In the genomic region with DNA sequence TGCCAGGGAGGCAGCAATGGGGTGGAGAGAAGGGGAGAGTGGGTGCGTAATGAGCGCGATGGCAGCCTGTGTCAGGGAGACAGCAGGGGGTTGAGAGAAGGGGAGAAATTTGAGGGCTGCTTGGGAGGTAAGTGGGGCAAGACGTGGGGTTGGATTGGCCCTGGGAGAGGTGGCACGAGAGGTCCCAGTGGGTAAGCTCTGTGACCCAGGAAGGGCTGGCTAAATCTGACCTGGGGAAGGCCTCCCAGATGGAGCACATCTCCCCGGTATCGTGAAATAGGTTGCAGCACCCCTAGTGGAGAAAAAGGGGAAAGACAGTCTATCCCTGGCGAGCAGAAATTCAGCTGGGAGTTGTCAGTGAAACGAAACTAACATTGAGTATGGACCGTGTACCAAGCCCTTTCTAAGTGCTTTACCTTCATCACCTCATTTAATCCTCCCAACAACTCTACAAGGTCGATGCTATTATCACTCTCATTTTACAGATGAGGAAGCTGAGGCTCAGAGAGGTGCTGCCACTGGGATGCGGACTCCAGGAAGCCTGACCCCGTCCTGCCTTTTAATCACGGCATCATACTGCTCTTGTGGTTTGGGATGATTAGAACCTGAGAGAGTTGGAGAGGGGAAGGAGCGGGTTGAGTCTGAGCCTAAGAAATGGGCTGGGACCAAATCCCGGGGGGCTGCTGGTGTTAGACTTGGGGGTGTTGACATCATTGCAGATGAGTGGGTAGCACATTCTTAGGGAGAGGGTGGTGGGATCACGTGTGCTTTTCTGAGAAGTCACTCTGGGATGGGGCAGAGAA, we compare ENCODE assay signal across 8 cellular contexts. TPM values are rescaled to one million over a fixed set of nuclear protein-coding genes. Genes with fewer than 3 reads are reported as not detected.
DNase-seq lines count a peak whose midpoint lies in the region; ATAC-seq, FAIRE-seq and TF ChIP-seq lines count a peak whose summit lies in the region.

No MANE protein-coding gene starts in this region.

- peak overlapping the region; percentile 11 for H3K4me3 Mint-ChIP-seq in CD4-positive, alpha-beta T cell
- peak overlapping the region; percentile 55 for H3K4me3 Mint-ChIP-seq in activated CD4-positive, alpha-beta T cell treated with anti-CD3 and anti-CD28 coated beads, Interleukin-2, amount 10 ng/mL, durations not matched to agents 7 days and 5 days
- H3K4me3 Mint-ChIP-seq in memory B cell, result peak overlapping the region; percentile 61

- TF ChIP-seq POLR2A in H54 (IDR thresholded peaks at IDR 0.05; ENCODE audit: low read depth, low read length), result no peak

- H3K36me3 ChIP-seq in effector memory CD4-positive, alpha-beta T cell (ENCODE audit: control insufficient read depth, insufficient read depth, low read length), result no peaks in the 10 kb centered on the region

- intact Hi-C loops in CD4-positive, alpha-beta T cell (cut with DNase I, micrococcal nuclease), result loop anchor here (2.0 to 5.0 kb wide), 2 partner anchors 16 to 43 kb away; no protein-coding TSS in a partner anchor

- peak in 7 of 10 experiments; percentile 29 to 45 (median 38) for DNase-seq in CD4-positive, alpha-beta T cell
- peak; percentile 74 for DNase-seq in H54 (ENCODE audit: insufficient read length, low spot score)
- peak; percentile 59 for DNase-seq in NCI-H345 (lab: John Stamatoyannopoulos, UW)
- peak; percentile 72 for DNase-seq in activated CD4-positive, alpha-beta T cell treated with anti-CD3 and anti-CD28 coated beads, Interleukin-2, amount 10 ng/mL, durations not matched to agents 7 days and 5 days
- peak; percentile 40 to 50 (median 40) for DNase-seq in effector memory CD4-positive, alpha-beta T cell
- DNase-seq in memory B cell (ENCODE audit: low spot score in 2 of 2), result peak; percentile 56 to 71
- peak; percentile 59 for DNase-seq in stimulated activated naive CD8-positive, alpha-beta T cell treated with anti-CD3 and anti-CD28 coated beads, Interleukin-15, Interleukin-2, amounts not matched to agents 100 U/mL and 50 U/mL, for 24 hours

- peaks cover 8% of the 10 kb centered on the region for H3K36me3 Mint-ChIP-seq in CD4-positive, alpha-beta T cell (ENCODE audit: low read depth)
- no peaks in the 10 kb centered on the region for H3K36me3 Mint-ChIP-seq in activated CD4-positive, alpha-beta T cell treated with anti-CD3 and anti-CD28 coated beads, Interleukin-2, amount 10 ng/mL, durations not matched to agents 7 days and 5 days (ENCODE audit: low read depth)
- H3K36me3 Mint-ChIP-seq in memory B cell, result no peaks in the 10 kb centered on the region

- no peaks in the 10 kb centered on the region for H3K9me3 Mint-ChIP-seq in CD4-positive, alpha-beta T cell
- no peaks in the 10 kb centered on the region for H3K9me3 Mint-ChIP-seq in activated CD4-positive, alpha-beta T cell treated with anti-CD3 and anti-CD28 coated beads, Interleukin-2, amount 10 ng/mL, durations not matched to agents 7 days and 5 days
- H3K9me3 Mint-ChIP-seq in memory B cell, result no peaks in the 10 kb centered on the region

- H3K27me3 ChIP-seq in CD4-positive, alpha-beta T cell (ENCODE audit: control insufficient read depth, insufficient read depth, low read length), result no peaks in the 10 kb centered on the region
- no peaks in the 10 kb centered on the region for H3K27me3 ChIP-seq in effector memory CD4-positive, alpha-beta T cell (replicated peaks; ENCODE audit: control insufficient read depth, insufficient read depth, low read length, poor library complexity, severe bottlenecking)

- peaks cover 14% of the 10 kb centered on the region for H3K4me1 ChIP-seq in effector memory CD4-positive, alpha-beta T cell (ENCODE audit: control insufficient read depth, insufficient read depth, low read length, poor library complexity, severe bottlenecking)

- POLR2A ChIA-PET in CD4-positive, alpha-beta T cell (lab: Charles Lee), result interaction anchor here (0.5 to 14.9 kb wide), 19 partner anchors 14 to 109 kb away, joined by 3 to 314 read pairs (median 5); a partner anchor contains a TSS
- POLR2A ChIA-PET in activated CD4-positive, alpha-beta T cell treated with anti-CD3 and anti-CD28 coated beads, Interleukin-2, amount 10 ng/mL, durations not matched to agents 7 days and 5 days (lab: Charles Lee), result interaction anchor here (1.1 kb wide), 1 partner anchor 77 kb away, joined by 4 read pairs; no protein-coding TSS in a partner anchor

- H3K4me1 Mint-ChIP-seq in CD4-positive, alpha-beta T cell (ENCODE audit: low read depth), result peaks cover 33% of the 10 kb centered on the region
- H3K4me1 Mint-ChIP-seq in activated CD4-positive, alpha-beta T cell treated with anti-CD3 and anti-CD28 coated beads, Interleukin-2, amount 10 ng/mL, durations not matched to agents 7 days and 5 days, result peaks cover 28% of the 10 kb centered on the region
- H3K4me1 Mint-ChIP-seq in memory B cell, result peaks cover 25% of the 10 kb centered on the region

- H3K9me3 ChIP-seq in CD4-positive, alpha-beta T cell (ENCODE audit: control insufficient read depth, low read length), result no peaks in the 10 kb centered on the region
- no peaks in the 10 kb centered on the region for H3K9me3 ChIP-seq in effector memory CD4-positive, alpha-beta T cell (ENCODE audit: control insufficient read depth, low read length)

- CTCF ChIA-PET in CD4-positive, alpha-beta T cell (lab: Charles Lee), result interaction anchor here (0.6 to 3.9 kb wide), 32 partner anchors 8 to 138 kb away, joined by 3 to 81 read pairs (median 7); a partner anchor contains a TSS
- CTCF ChIA-PET in activated CD4-positive, alpha-beta T cell treated with anti-CD3 and anti-CD28 coated beads, Interleukin-2, amount 10 ng/mL, durations not matched to agents 7 days and 5 days (lab: Charles Lee), result interaction anchor here (0.6 to 5.2 kb wide), 29 partner anchors 10 to 357 kb away, joined by 3 to 50 read pairs (median 4); a partner anchor contains a TSS

- no peak overlapping the region for H3K27ac ChIP-seq in CD4-positive, alpha-beta T cell (ENCODE audit: low read depth, low read length)
- H3K27ac ChIP-seq in effector memory CD4-positive, alpha-beta T cell (ENCODE audit: insufficient read depth, low read length, poor library complexity, severe bottlenecking), result peak overlapping the region; percentile 43

- H3K4me3 ChIP-seq in effector memory CD4-positive, alpha-beta T cell (ENCODE audit: insufficient read depth, low read depth, low read length, poor library complexity, severe bottlenecking), result peak overlapping the region; percentile 41

- peak; percentile 84 for TF ChIP-seq CTCF in CD4-positive, alpha-beta T cell (IDR thresholded peaks at IDR 0.05)

- ATAC-seq in CD4-positive, alpha-beta T cell (ENCODE audit: poor library complexity), result peak; percentile 92
- ATAC-seq in memory B cell (ENCODE audit: low read depth) (peak; percentile 75), GM19328 (IDR thresholded peaks at IDR 0.05; ENCODE audit: unreplicated experiment) (no peak)
- peak; percentile 72 for ATAC-seq in stimulated activated naive CD8-positive, alpha-beta T cell treated with anti-CD3 and anti-CD28 coated beads, Interleukin-15, Interleukin-2, amounts not matched to agents 100 U/mL and 50 U/mL, for 24 hours

- H3K27ac Mint-ChIP-seq in CD4-positive, alpha-beta T cell, result peak overlapping the region; percentile 81
- peak overlapping the region; percentile 83 for H3K27ac Mint-ChIP-seq in activated CD4-positive, alpha-beta T cell treated with anti-CD3 and anti-CD28 coated beads, Interleukin-2, amount 10 ng/mL, durations not matched to agents 7 days and 5 days
- H3K27ac Mint-ChIP-seq in memory B cell, result peak overlapping the region; percentile 73

- FAIRE-seq in H54 (lab: Jason Lieb, UNC), result peak; percentile 20

- no peaks in the 10 kb centered on the region for H3K27me3 Mint-ChIP-seq in CD4-positive, alpha-beta T cell
- H3K27me3 Mint-ChIP-seq in activated CD4-positive, alpha-beta T cell treated with anti-CD3 and anti-CD28 coated beads, Interleukin-2, amount 10 ng/mL, durations not matched to agents 7 days and 5 days, result no peaks in the 10 kb centered on the region
- H3K27me3 Mint-ChIP-seq in memory B cell, result no peaks in the 10 kb centered on the region

RNA-seq across cellular contexts. Expression of a gene that starts 56.6 kb away (rescaled TPM):
- 1,000 to 10,000 TPM; 2,191 to 2,374 TPM for total RNA-seq in CD4-positive, alpha-beta T cell
- total RNA-seq in activated CD4-positive, alpha-beta T cell treated with anti-CD3 and anti-CD28 coated beads, Interleukin-2, amount 10 ng/mL, durations not matched to agents 7 days and 5 days, result 1,000 to 10,000 TPM; 1,078 to 1,188 TPM

Comparison
In these comparisons a context has a peak if more than half of its experiments do, and no peak if none do; other contexts are left out.
1. H3K4me3 Mint-ChIP-seq: peak in every context shown above with its lines; median percentile 61 in memory B cell; 55 in activated CD4-positive, alpha-beta T cell treated with anti-CD3 and anti-CD28 coated beads, Interleukin-2, amount 10 ng/mL, durations not matched to agents 7 days and 5 days; 11 in CD4-positive, alpha-beta T cell.